Comparison of ENCODE assay signal across 8 cellular contexts in the genomic region with DNA sequence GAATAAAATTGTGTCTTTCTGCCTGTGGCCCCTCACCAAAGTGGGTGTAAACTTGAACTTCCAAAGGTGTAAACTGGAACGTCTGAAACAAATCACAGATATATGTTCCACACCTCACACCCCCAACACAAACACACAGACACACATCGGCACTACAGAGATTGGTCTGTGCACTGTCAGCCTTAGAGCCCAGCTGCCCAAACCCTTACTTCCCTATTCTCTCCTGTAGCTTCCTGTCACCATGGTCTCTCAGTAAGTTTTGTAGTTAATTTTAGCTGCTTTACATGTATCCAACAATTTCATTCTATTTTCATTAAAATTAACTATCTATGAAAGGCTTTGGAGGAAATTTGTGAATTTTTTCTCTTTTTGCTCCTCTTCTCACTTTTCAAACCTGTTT. TPM values are rescaled to one million over a fixed set of nuclear protein-coding genes. Genes with fewer than 3 reads are reported as not detected.
A peak's percentile ranks its signal among the peaks of the same experiment; 100 is the strongest.
DNase-seq lines count a peak whose midpoint lies in the region; ATAC-seq and TF ChIP-seq lines count a peak whose summit lies in the region.

No MANE protein-coding gene starts in this region.

- H2BK120ac ChIP-seq in trophoblast cell (ENCODE audit: insufficient read depth, low read length, poor library complexity): no peak overlapping the region

- H3K9me3 Mint-ChIP-seq in activated CD4-positive, alpha-beta T cell treated with anti-CD3 and anti-CD28 coated beads, Interleukin-2, amount 10 ng/mL, durations not matched to agents 24 days and 14 days: no peaks in the 10 kb centered on the region
- peaks cover 50% of the 10 kb centered on the region for H3K9me3 Mint-ChIP-seq in nephron progenitor cell

- H3K9ac ChIP-seq in trophoblast cell (ENCODE audit: low read length): no peak overlapping the region

- H3K27me3 ChIP-seq in Peyer's patch (no peaks in the 10 kb centered on the region), trophoblast cell (ENCODE audit: insufficient read depth, low read length) (no peaks in the 10 kb centered on the region)

- intact Hi-C loops in activated CD4-positive, alpha-beta T cell treated with anti-CD3 and anti-CD28 coated beads, Interleukin-2, amount 10 ng/mL, durations not matched to agents 24 days and 14 days (cut with micrococcal nuclease): loop anchor here (1.0 kb wide), 1 partner anchor 64 kb away; no protein-coding TSS in a partner anchor

- peaks cover 0 to 7% (median 0%) of the 10 kb centered on the region in 4 donors for H3K9me3 ChIP-seq in Peyer's patch
- H3K9me3 ChIP-seq in trophoblast cell (ENCODE audit: insufficient read depth, low read depth, low read length): peaks cover 9% of the 10 kb centered on the region

- peak; percentile 84 for ATAC-seq in HG02885 (IDR thresholded peaks at IDR 0.05; ENCODE audit: poor library complexity, unreplicated experiment)

- no peak overlapping the region for H2BK12ac ChIP-seq in trophoblast cell (ENCODE audit: low read length)

- peaks cover 48% of the 10 kb centered on the region for H3K4me1 Mint-ChIP-seq in activated CD4-positive, alpha-beta T cell treated with anti-CD3 and anti-CD28 coated beads, Interleukin-2, amount 10 ng/mL, durations not matched to agents 24 days and 14 days
- peaks cover 29% of the 10 kb centered on the region for H3K4me1 Mint-ChIP-seq in nephron progenitor cell

- H3K4me3 Mint-ChIP-seq in activated CD4-positive, alpha-beta T cell treated with anti-CD3 and anti-CD28 coated beads, Interleukin-2, amount 10 ng/mL, durations not matched to agents 24 days and 14 days: no peak overlapping the region
- H3K4me3 Mint-ChIP-seq in nephron progenitor cell: no peak overlapping the region

- H2AFZ ChIP-seq in trophoblast cell (ENCODE audit: insufficient read depth, low read length, poor library complexity): no peak overlapping the region

- H3K27ac ChIP-seq in Peyer's patch (peak overlapping the region in 2 of 4 donors; percentile 1 to 33), trophoblast cell (ENCODE audit: low read depth, low read length) (no peak overlapping the region)

- no peak for DNase-seq in activated CD4-positive, alpha-beta T cell treated with anti-CD3 and anti-CD28 coated beads, Interleukin-2, amount 10 ng/mL, durations not matched to agents 24 days and 14 days
- DNase-seq in activated CD4-positive, alpha-beta T cell treated with anti-CD3 and anti-CD28 coated beads, Interleukin-2, amount 50 U/mL, for 1 hour: no peak
- DNase-seq in Peyer's patch (peak in 2 of 3 donors; percentile 51 to 58), trophoblast cell (no peak), NCI-H2081 (lab: John Stamatoyannopoulos, UW) (no peak), EL (no peak), nephron progenitor cell (no peak)

- WGBS in trophoblast cell (ENCODE audit: extremely low coverage, insufficient coverage, insufficient read length): no CpG with 5 or more reads among the region's 2 CpGs

- H3K27me3 Mint-ChIP-seq in activated CD4-positive, alpha-beta T cell treated with anti-CD3 and anti-CD28 coated beads, Interleukin-2, amount 10 ng/mL, durations not matched to agents 24 days and 14 days: no peaks in the 10 kb centered on the region
- H3K27me3 Mint-ChIP-seq in nephron progenitor cell (ENCODE audit: low read depth, poor library complexity): no peaks in the 10 kb centered on the region

- H3K4me1 ChIP-seq in Peyer's patch (peaks cover 0 to 47% (median 18%) of the 10 kb centered on the region in 4 donors), trophoblast cell (ENCODE audit: control insufficient read depth in 1 of 2, insufficient read depth in 2 of 2, low read length in 2 of 2) (no peaks in the 10 kb centered on the region)

- H3K27ac Mint-ChIP-seq in activated CD4-positive, alpha-beta T cell treated with anti-CD3 and anti-CD28 coated beads, Interleukin-2, amount 10 ng/mL, durations not matched to agents 24 days and 14 days: peak overlapping the region; percentile 47
- no peak overlapping the region for H3K27ac Mint-ChIP-seq in nephron progenitor cell

- no peak overlapping the region for H2AK5ac ChIP-seq in trophoblast cell (ENCODE audit: low read length)

- TF ChIP-seq POLR2A in Peyer's patch (IDR thresholded peaks at IDR 0.05): no peak

- H3K36me3 ChIP-seq in Peyer's patch (peaks cover 0 to 16% (median 0%) of the 10 kb centered on the region in 3 donors), trophoblast cell (ENCODE audit: control insufficient read depth in 1 of 2, insufficient read depth in 2 of 2, low read length in 2 of 2) (peaks cover 10 to 11% of the 10 kb centered on the region in 2 experiments)

- H3K4ac ChIP-seq in trophoblast cell (ENCODE audit: low read depth, low read length): peak overlapping the region; percentile 18

- no peak overlapping the region for H3K14ac ChIP-seq in trophoblast cell (ENCODE audit: low read length)

- H2BK5ac ChIP-seq in trophoblast cell (ENCODE audit: low read depth, low read length, poor library complexity): no peak overlapping the region

- H3K18ac ChIP-seq in trophoblast cell (ENCODE audit: low read length): no peak overlapping the region

- H3K36me3 Mint-ChIP-seq in activated CD4-positive, alpha-beta T cell treated with anti-CD3 and anti-CD28 coated beads, Interleukin-2, amount 10 ng/mL, durations not matched to agents 24 days and 14 days (ENCODE audit: low read depth): peaks cover 38% of the 10 kb centered on the region
- H3K36me3 Mint-ChIP-seq in nephron progenitor cell (ENCODE audit: low read depth): peaks cover 66% of the 10 kb centered on the region

- peaks cover 3% of the 10 kb centered on the region for H3K79me1 ChIP-seq in trophoblast cell (ENCODE audit: low read length)

- H3K4me3 ChIP-seq in Peyer's patch (no peak overlapping the region), trophoblast cell (ENCODE audit: low read depth, low read length) (no peak overlapping the region)

- H3K79me2 ChIP-seq in trophoblast cell (ENCODE audit: control insufficient read depth, insufficient read depth, low read length, poor library complexity): peaks cover 10% of the 10 kb centered on the region

- no peak overlapping the region for H3K4me2 ChIP-seq in trophoblast cell (ENCODE audit: low read length)

- H3K23ac ChIP-seq in trophoblast cell (ENCODE audit: low read length): no peak overlapping the region

- no peak overlapping the region for H4K8ac ChIP-seq in trophoblast cell (ENCODE audit: low read depth, low read length)

- no peak overlapping the region for H4K12ac ChIP-seq in trophoblast cell (ENCODE audit: low read depth, low read length)

- no peak overlapping the region for H4K91ac ChIP-seq in trophoblast cell (ENCODE audit: low read depth, low read length)

- TF ChIP-seq CTCF in Peyer's patch (IDR thresholded peaks at IDR 0.05) (no peak), nephron progenitor cell (IDR thresholded peaks at IDR 0.05) (no peak)

RNA-seq across cellular contexts. Expression of a gene that starts 5.4 kb away (rescaled TPM):
- 57.8 and 60.2 TPM in 2 replicates for total RNA-seq in activated CD4-positive, alpha-beta T cell treated with anti-CD3 and anti-CD28 coated beads, Interleukin-2, amount 10 ng/mL, durations not matched to agents 24 days and 14 days
- 100 to 1,000 TPM in 2 of 4 donors, 10 to 100 TPM in 2; 19.8 to 189 (median 107) TPM for total RNA-seq in Peyer's patch
- polyA plus RNA-seq in trophoblast cell (2013): 141 and 148 TPM in 2 replicates

Comparison
In these comparisons a context has a peak if more than half of its experiments do, and no peak if none do; other contexts are left out.
1. DNase-seq: peak in Peyer's patch (2 of 3); none in activated CD4-positive, alpha-beta T cell treated with anti-CD3 and anti-CD28 coated beads, Interleukin-2, amount 10 ng/mL, durations not matched to agents 24 days and 14 days (single experiment), activated CD4-positive, alpha-beta T cell treated with anti-CD3 and anti-CD28 coated beads, Interleukin-2, amount 50 U/mL, for 1 hour (single experiment), trophoblast cell (0 of 2), NCI-H2081 (0 of 2), EL (single experiment) and nephron progenitor cell (single experiment).